Comparison of ENCODE assay signal across 8 cellular contexts in the genomic region with DNA sequence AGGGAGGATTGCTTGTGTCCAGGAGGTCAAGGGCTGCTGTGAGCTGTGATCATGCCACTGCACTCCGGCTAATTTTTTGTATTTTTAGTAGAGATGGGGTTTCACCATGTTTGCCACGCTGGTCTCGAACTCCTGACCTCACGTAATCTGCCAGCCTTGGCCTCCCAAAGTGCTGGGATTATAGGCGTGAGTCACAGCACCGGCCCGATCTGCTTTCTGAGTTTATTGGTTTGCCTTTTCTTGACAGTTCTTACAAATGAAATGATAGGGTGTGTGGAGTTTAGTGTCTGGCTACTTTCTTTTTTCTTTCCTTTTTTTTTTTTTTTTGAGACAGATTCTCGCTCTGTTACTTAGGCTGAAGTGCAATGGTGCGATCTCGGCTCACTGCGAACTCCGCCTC. TPM values are rescaled to one million over a fixed set of nuclear protein-coding genes. Genes with fewer than 3 reads are reported as not detected.
DNase-seq lines count a peak whose midpoint lies in the region; ATAC-seq, FAIRE-seq and TF ChIP-seq lines count a peak whose summit lies in the region.

No MANE protein-coding gene starts in this region.

- TF ChIP-seq EP300 in A549 (IDR thresholded peaks at IDR 0.05) = no peak

- H3K4me2 ChIP-seq in A549 = peak overlapping the region; percentile 91

- H3K4me1 ChIP-seq in A549 (peaks cover 16% of the 10 kb centered on the region; the same call in 1 of the 3 replicates), mucosa of rectum (ENCODE audit: control insufficient read depth in 2 of 2, insufficient read depth in 2 of 2, low read length in 2 of 2) (peaks cover 8 to 9% of the 10 kb centered on the region in 2 donors)

- H3K9me3 ChIP-seq in A549 (no peaks in the 10 kb centered on the region), mucosa of rectum (ENCODE audit: control insufficient read depth in 2 of 2, low read length in 2 of 2) (no peaks in the 10 kb centered on the region)

- peak overlapping the region; percentile 83 to 87 for H3K27ac ChIP-seq in A549
- H3K27ac ChIP-seq in mucosa of rectum (ENCODE audit: low read depth in 2 of 2, low read length in 2 of 2) = no peak overlapping the region

- WGBS in A549 (ENCODE audit: missing lambda C conversion rate) = 76% methylated on average over 12 of the region's 12 CpGs

- ATAC-seq in A549 = no peak
- no peak for ATAC-seq in GM21723 (IDR thresholded peaks at IDR 0.05; ENCODE audit: unreplicated experiment)
- no peak for ATAC-seq in HG02938 (IDR thresholded peaks at IDR 0.05; ENCODE audit: unreplicated experiment)

- no peak for TF ChIP-seq POLR2A in A549 (IDR thresholded peaks at IDR 0.05; ENCODE audit: low read length)

- no peaks in the 10 kb centered on the region for H3K27me3 ChIP-seq in mucosa of rectum (ENCODE audit: control insufficient read depth in 2 of 2, insufficient read depth in 2 of 2, low read length in 2 of 2)

- no peak overlapping the region for H3K9ac ChIP-seq in mucosa of rectum (ENCODE audit: low read depth in 1 of 2, low read length in 2 of 2)

- no peak for TF ChIP-seq RAD21 in A549 (conservative IDR thresholded peaks at IDR 0.05 in 1 of 2, IDR thresholded peaks at IDR 0.05 in 1 of 2)

- peaks cover 0 to 2% of the 10 kb centered on the region in 2 donors for H3K36me3 ChIP-seq in mucosa of rectum (ENCODE audit: control insufficient read depth in 2 of 2, insufficient read depth in 2 of 2, low read length in 2 of 2)

- POLR2A ChIA-PET in A549 (lab: Yijun Ruan, JAX) = no interaction called here

- CTCF ChIA-PET in A549 (lab: Yijun Ruan, JAX) = interaction anchor here (1.6 kb wide), 1 partner anchor 12 kb away, joined by 3 read pairs; no protein-coding TSS in a partner anchor

- DNase-seq in A549 (ENCODE audit: low read depth in 1 of 2, low spot score in 1 of 2) = no peak
- DNase-seq in HT1080 (ENCODE audit: low read depth) = peak; percentile 22
- DNase-seq in astrocyte of the spinal cord (ENCODE audit: low read depth, low spot score) = no peak
- no peak for DNase-seq in cerebellar nuclear complex (lab: John Stamatoyannopoulos, UW)
- no peak for DNase-seq in NCI-H526 treated with DMSO at 0.1 percent for 48 hours (lab: John Stamatoyannopoulos, UW)

- in situ Hi-C loops in astrocyte of the spinal cord (cut with HindIII; ENCODE audit: low sequenced_read_pairs) = no loop called here

- H3K4me3 ChIP-seq in A549 = peak overlapping the region; percentile 97
- H3K4me3 ChIP-seq in astrocyte of the spinal cord (ENCODE audit: low read depth, low read length) = peak overlapping the region; percentile 91
- peak overlapping the region; percentile 86 to 94 for H3K4me3 ChIP-seq in mucosa of rectum (ENCODE audit: low read length in 2 of 2)

- FAIRE-seq in A549 (lab: Jason Lieb, UNC) = no peak

- no peak for TF ChIP-seq CTCF in A549 (IDR thresholded peaks at IDR 0.05)
- no peak for TF ChIP-seq CTCF in astrocyte of the spinal cord (IDR thresholded peaks at IDR 0.05; ENCODE audit: low read depth, low read length)

TF ChIP-seq in A549, 52 proteins besides CTCF, POLR2A, EP300 and RAD21:
- TF ChIP-seq ZC3H11A (IDR thresholded peaks at IDR 0.05) = no peak
- TF ChIP-seq HEYL (CRISPR knock-in tag; IDR thresholded peaks at IDR 0.05) = no peak
- TF ChIP-seq, protein P1, sequence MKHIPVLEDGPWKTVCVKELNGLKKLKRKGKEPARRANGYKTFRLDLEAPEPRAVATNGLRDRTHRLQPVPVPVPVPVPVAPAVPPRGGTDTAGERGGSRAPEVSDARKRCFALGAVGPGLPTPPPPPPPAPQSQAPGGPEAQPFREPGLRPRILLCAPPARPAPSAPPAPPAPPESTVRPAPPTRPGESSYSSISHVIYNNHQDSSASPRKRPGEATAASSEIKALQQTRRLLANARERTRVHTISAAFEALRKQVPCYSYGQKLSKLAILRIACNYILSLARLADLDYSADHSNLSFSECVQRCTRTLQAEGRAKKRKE (CRISPR knock-in tag; IDR thresholded peaks at IDR 0.05; ENCODE audit: low read depth) = no peak
- TF ChIP-seq, protein P2, sequence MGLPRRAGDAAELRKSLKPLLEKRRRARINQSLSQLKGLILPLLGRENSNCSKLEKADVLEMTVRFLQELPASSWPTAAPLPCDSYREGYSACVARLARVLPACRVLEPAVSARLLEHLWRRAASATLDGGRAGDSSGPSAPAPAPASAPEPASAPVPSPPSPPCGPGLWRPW (IDR thresholded peaks at IDR 0.05) = no peak
- TF ChIP-seq, protein P3, sequence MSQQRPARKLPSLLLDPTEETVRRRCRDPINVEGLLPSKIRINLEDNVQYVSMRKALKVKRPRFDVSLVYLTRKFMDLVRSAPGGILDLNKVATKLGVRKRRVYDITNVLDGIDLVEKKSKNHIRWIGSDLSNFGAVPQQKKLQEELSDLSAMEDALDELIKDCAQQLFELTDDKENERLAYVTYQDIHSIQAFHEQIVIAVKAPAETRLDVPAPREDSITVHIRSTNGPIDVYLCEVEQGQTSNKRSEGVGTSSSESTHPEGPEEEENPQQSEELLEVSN (IDR thresholded peaks at IDR 0.05; ENCODE audit: borderline replicate concordance, low read depth) = no peak
- TF ChIP-seq ZFP36 (IDR thresholded peaks at IDR 0.05; ENCODE audit: borderline replicate concordance, partially characterized antibody) = no peak

RNA-seq across cellular contexts. Expression of gene C19orf44, which starts 0.8 kb away (rescaled TPM):
- polyA plus RNA-seq in A549 (2011; rRNA removed) = 2.7 and 2.9 TPM in 2 replicates
- polyA plus RNA-seq in A549 (2012; cell fraction: cytosol; rRNA removed) = 3.2 and 4.3 TPM in 2 replicates
- polyA plus RNA-seq in A549 (2012; cell fraction: nucleus; rRNA removed) = 5.9 and 6.1 TPM in 2 replicates
- polyA plus RNA-seq in A549 (2017; fragmentation: RNase III; extraction: RNeasy Plus Mini Kit Qiagen cat#74134 plus additional on column Dnase treatment) = 2.7 to 3.4 TPM (median 3.0 TPM) in 3 replicates
- 2.1 and 2.4 TPM in 2 replicates for polyA minus RNA-seq in A549 (2011; rRNA and poly(A)+ RNA removed)
- total RNA-seq in HT1080 (2014; rRNA removed; shearing (Covaris generic)) = 1.4 and 3.1 TPM in 2 replicates
- 1.9 and 2.4 TPM in 2 replicates for polyA plus RNA-seq in HT1080 (2015; cell fraction: cytosol; rRNA removed)
- polyA plus RNA-seq in HT1080 (2015; cell fraction: nucleus; rRNA removed) = 4.7 and 4.9 TPM in 2 replicates

RNA-seq across cellular contexts. Expression of gene CALR3, which starts 1.1 kb away (rescaled TPM):
- 0.10 and 0.11 TPM in 2 replicates for polyA plus RNA-seq in A549 (2011; rRNA removed)
- polyA plus RNA-seq in A549 (2012; cell fraction: cytosol; rRNA removed) = 0.03 and 0.05 TPM in 2 replicates
- polyA plus RNA-seq in A549 (2012; cell fraction: nucleus; rRNA removed) = 0.04 TPM in 1 of 2 replicates, not detected in the other
- not detected in 3 replicates for polyA plus RNA-seq in A549 (2017; fragmentation: RNase III; extraction: RNeasy Plus Mini Kit Qiagen cat#74134 plus additional on column Dnase treatment)
- not detected in 2 replicates for polyA minus RNA-seq in A549 (2011; rRNA and poly(A)+ RNA removed)
- not detected in 2 replicates for total RNA-seq in HT1080 (2014; rRNA removed; shearing (Covaris generic))
- 0.06 and 0.23 TPM in 2 replicates for polyA plus RNA-seq in HT1080 (2015; cell fraction: cytosol; rRNA removed)
- polyA plus RNA-seq in HT1080 (2015; cell fraction: nucleus; rRNA removed) = not detected in 2 replicates

RNA-seq across cellular contexts. Expression of gene EPS15L1, which starts 25.3 kb away (rescaled TPM):
- 10.7 and 12.8 TPM in 2 replicates for polyA plus RNA-seq in A549 (2011; rRNA removed)
- 11.8 and 14.7 TPM in 2 replicates for polyA plus RNA-seq in A549 (2012; cell fraction: cytosol; rRNA removed)
- 24.1 and 25.8 TPM in 2 replicates for polyA plus RNA-seq in A549 (2012; cell fraction: nucleus; rRNA removed)
- polyA plus RNA-seq in A549 (2017; fragmentation: RNase III; extraction: RNeasy Plus Mini Kit Qiagen cat#74134 plus additional on column Dnase treatment) = 10.0 to 11.2 TPM (median 10.5 TPM) in 3 replicates
- 22.3 and 25.7 TPM in 2 replicates for polyA minus RNA-seq in A549 (2011; rRNA and poly(A)+ RNA removed)
- 8.5 and 8.6 TPM in 2 replicates for total RNA-seq in HT1080 (2014; rRNA removed; shearing (Covaris generic))
- 18.4 and 19.2 TPM in 2 replicates for polyA plus RNA-seq in HT1080 (2015; cell fraction: cytosol; rRNA removed)
- 25.3 and 30.1 TPM in 2 replicates for polyA plus RNA-seq in HT1080 (2015; cell fraction: nucleus; rRNA removed)

RNA-seq across cellular contexts. Expression of gene CHERP, which starts 45.2 kb away (rescaled TPM):
- polyA plus RNA-seq in A549 (2011; rRNA removed) (4.4 and 6.5 TPM in 2 replicates), A549 (2017; fragmentation: RNase III; extraction: RNeasy Plus Mini Kit Qiagen cat#74134 plus additional on column Dnase treatment) (23.6 to 24.6 TPM (median 24.4 TPM) in 3 replicates)
- 12.2 and 14.8 TPM in 2 replicates for polyA plus RNA-seq in A549 (2012; cell fraction: cytosol; rRNA removed)
- 41.8 and 42.3 TPM in 2 replicates for polyA plus RNA-seq in A549 (2012; cell fraction: nucleus; rRNA removed)
- 4.8 and 9.0 TPM in 2 replicates for polyA minus RNA-seq in A549 (2011; rRNA and poly(A)+ RNA removed)
- total RNA-seq in HT1080 (2014; rRNA removed; shearing (Covaris generic)) = 6.5 and 9.2 TPM in 2 replicates
- polyA plus RNA-seq in HT1080 (2015; cell fraction: cytosol; rRNA removed) = 44.9 and 45.0 TPM in 2 replicates
- polyA plus RNA-seq in HT1080 (2015; cell fraction: nucleus; rRNA removed) = 80.7 and 101 TPM in 2 replicates

Comparison
In these comparisons a context has a peak if more than half of its experiments do, and no peak if none do; other contexts are left out.
1. H3K27ac ChIP-seq: peak in A549 (2 of 2); none in mucosa of rectum (0 of 2).
2. Peak in every context shown above with its lines, with median percentiles within 50 percentile points of each other: H3K4me3 ChIP-seq.